Comparison of ENCODE assay signal across 1 cellular context in genomic region chr12:69331846-69332684, GRCh38.
TF ChIP-seq lines count a peak whose summit lies in the region.

No MANE protein-coding gene starts in this region.

TF ChIP-seq in HepG2, 621 proteins besides CTCF, POLR2A, EP300 and RAD21 (continued from another document and continues in another):
- TF ChIP-seq ZNF720 (CRISPR knock-in tag; IDR thresholded peaks at IDR 0.05) (no peak), PHB2 (IDR thresholded peaks at IDR 0.05; ENCODE audit: partially characterized antibody) (no peak), ELF3 (CRISPR knock-in tag; IDR thresholded peaks at IDR 0.05) (no peak), ZNF260 (CRISPR knock-in tag; IDR thresholded peaks at IDR 0.05; ENCODE audit: borderline replicate concordance, low read depth) (no peak), ZNF382 (CRISPR knock-in tag; IDR thresholded peaks at IDR 0.05; ENCODE audit: borderline replicate concordance) (no peak), ZNF670 (CRISPR knock-in tag; IDR thresholded peaks at IDR 0.05; ENCODE audit: borderline replicate concordance) (no peak), ZNF446 (CRISPR knock-in tag; IDR thresholded peaks at IDR 0.05) (no peak; the same call in 1 of the 2 replicates), FOXP1 (IDR thresholded peaks at IDR 0.05) (no peak), FOXP1 (CRISPR knock-in tag; IDR thresholded peaks at IDR 0.05) (peak; percentile 69), ZNF75D (CRISPR knock-in tag; IDR thresholded peaks at IDR 0.05; ENCODE audit: borderline replicate concordance) (no peak), MXI1 (IDR thresholded peaks at IDR 0.05; ENCODE audit: borderline replicate concordance, low read depth, low read length) (no peak), ZMYM2 (CRISPR knock-in tag; IDR thresholded peaks at IDR 0.05) (no peak), ZNF879 (CRISPR knock-in tag; IDR thresholded peaks at IDR 0.05) (no peak), ZFP1 (CRISPR knock-in tag; IDR thresholded peaks at IDR 0.05) (no peak), KMT2B (CRISPR knock-in tag; IDR thresholded peaks at IDR 0.05) (peak; percentile 30; the same call in 1 of the 2 replicates), ZNF616 (CRISPR knock-in tag; IDR thresholded peaks at IDR 0.05; ENCODE audit: low read depth) (no peak), KDM1A (CRISPR knock-in tag; IDR thresholded peaks at IDR 0.05) (no peak), ZNF10 (CRISPR knock-in tag; IDR thresholded peaks at IDR 0.05; ENCODE audit: borderline replicate concordance, low read depth) (no peak), ZNF549 (CRISPR knock-in tag; IDR thresholded peaks at IDR 0.05) (no peak), ZSCAN25 (CRISPR knock-in tag; IDR thresholded peaks at IDR 0.05) (0 out of 2 replicates have a peak, but pooled peaks have one; percentile 3), MED13 (CRISPR knock-in tag; IDR thresholded peaks at IDR 0.05) (no peak), ZNF629 (CRISPR knock-in tag; conservative IDR thresholded peaks at IDR 0.05) (no peak), ZNF17 (CRISPR knock-in tag; IDR thresholded peaks at IDR 0.05) (no peak), MAFG (CRISPR knock-in tag; IDR thresholded peaks at IDR 0.05) (no peak), FOXO1 (CRISPR knock-in tag; IDR thresholded peaks at IDR 0.05) (no peak), JUNB (CRISPR knock-in tag; IDR thresholded peaks at IDR 0.05; ENCODE audit: borderline replicate concordance) (no peak), DBP (CRISPR knock-in tag; IDR thresholded peaks at IDR 0.05; ENCODE audit: not compliant biosample characterization) (no peak), ARID4A (CRISPR knock-in tag; IDR thresholded peaks at IDR 0.05; ENCODE audit: borderline replicate concordance) (no peak), ZNF253 (CRISPR knock-in tag; IDR thresholded peaks at IDR 0.05; ENCODE audit: borderline replicate concordance) (no peak), GABPA (IDR thresholded peaks at IDR 0.05; ENCODE audit: low read depth, low read length) (no peak), GABPA (CRISPR knock-in tag; IDR thresholded peaks at IDR 0.05; ENCODE audit: low read depth) (no peak)
- TF ChIP-seq, protein P1, sequence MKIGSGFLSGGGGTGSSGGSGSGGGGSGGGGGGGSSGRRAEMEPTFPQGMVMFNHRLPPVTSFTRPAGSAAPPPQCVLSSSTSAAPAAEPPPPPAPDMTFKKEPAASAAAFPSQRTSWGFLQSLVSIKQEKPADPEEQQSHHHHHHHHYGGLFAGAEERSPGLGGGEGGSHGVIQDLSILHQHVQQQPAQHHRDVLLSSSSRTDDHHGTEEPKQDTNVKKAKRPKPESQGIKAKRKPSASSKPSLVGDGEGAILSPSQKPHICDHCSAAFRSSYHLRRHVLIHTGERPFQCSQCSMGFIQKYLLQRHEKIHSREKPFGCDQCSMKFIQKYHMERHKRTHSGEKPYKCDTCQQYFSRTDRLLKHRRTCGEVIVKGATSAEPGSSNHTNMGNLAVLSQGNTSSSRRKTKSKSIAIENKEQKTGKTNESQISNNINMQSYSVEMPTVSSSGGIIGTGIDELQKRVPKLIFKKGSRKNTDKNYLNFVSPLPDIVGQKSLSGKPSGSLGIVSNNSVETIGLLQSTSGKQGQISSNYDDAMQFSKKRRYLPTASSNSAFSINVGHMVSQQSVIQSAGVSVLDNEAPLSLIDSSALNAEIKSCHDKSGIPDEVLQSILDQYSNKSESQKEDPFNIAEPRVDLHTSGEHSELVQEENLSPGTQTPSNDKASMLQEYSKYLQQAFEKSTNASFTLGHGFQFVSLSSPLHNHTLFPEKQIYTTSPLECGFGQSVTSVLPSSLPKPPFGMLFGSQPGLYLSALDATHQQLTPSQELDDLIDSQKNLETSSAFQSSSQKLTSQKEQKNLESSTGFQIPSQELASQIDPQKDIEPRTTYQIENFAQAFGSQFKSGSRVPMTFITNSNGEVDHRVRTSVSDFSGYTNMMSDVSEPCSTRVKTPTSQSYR (CRISPR knock-in tag; IDR thresholded peaks at IDR 0.05; ENCODE audit: borderline replicate concordance): no peak
- TF ChIP-seq, protein P2, sequence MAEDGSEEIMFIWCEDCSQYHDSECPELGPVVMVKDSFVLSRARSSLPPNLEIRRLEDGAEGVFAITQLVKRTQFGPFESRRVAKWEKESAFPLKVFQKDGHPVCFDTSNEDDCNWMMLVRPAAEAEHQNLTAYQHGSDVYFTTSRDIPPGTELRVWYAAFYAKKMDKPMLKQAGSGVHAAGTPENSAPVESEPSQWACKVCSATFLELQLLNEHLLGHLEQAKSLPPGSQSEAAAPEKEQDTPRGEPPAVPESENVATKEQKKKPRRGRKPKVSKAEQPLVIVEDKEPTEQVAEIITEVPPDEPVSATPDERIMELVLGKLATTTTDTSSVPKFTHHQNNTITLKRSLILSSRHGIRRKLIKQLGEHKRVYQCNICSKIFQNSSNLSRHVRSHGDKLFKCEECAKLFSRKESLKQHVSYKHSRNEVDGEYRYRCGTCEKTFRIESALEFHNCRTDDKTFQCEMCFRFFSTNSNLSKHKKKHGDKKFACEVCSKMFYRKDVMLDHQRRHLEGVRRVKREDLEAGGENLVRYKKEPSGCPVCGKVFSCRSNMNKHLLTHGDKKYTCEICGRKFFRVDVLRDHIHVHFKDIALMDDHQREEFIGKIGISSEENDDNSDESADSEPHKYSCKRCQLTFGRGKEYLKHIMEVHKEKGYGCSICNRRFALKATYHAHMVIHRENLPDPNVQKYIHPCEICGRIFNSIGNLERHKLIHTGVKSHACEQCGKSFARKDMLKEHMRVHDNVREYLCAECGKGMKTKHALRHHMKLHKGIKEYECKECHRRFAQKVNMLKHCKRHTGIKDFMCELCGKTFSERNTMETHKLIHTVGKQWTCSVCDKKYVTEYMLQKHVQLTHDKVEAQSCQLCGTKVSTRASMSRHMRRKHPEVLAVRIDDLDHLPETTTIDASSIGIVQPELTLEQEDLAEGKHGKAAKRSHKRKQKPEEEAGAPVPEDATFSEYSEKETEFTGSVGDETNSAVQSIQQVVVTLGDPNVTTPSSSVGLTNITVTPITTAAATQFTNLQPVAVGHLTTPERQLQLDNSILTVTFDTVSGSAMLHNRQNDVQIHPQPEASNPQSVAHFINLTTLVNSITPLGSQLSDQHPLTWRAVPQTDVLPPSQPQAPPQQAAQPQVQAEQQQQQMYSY (CRISPR knock-in tag; IDR thresholded peaks at IDR 0.05): no peak
- TF ChIP-seq, protein P3, sequence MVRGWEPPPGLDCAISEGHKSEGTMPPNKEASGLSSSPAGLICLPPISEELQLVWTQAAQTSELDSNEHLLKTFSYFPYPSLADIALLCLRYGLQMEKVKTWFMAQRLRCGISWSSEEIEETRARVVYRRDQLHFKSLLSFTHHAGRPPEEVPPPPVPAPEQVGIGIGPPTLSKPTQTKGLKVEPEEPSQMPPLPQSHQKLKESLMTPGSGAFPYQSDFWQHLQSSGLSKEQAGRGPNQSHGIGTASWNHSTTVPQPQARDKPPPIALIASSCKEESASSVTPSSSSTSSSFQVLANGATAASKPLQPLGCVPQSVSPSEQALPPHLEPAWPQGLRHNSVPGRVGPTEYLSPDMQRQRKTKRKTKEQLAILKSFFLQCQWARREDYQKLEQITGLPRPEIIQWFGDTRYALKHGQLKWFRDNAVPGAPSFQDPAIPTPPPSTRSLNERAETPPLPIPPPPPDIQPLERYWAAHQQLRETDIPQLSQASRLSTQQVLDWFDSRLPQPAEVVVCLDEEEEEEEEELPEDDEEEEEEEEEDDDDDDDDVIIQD (CRISPR knock-in tag; IDR thresholded peaks at IDR 0.05; ENCODE audit: low read depth): no peak
- TF ChIP-seq, protein P4, sequence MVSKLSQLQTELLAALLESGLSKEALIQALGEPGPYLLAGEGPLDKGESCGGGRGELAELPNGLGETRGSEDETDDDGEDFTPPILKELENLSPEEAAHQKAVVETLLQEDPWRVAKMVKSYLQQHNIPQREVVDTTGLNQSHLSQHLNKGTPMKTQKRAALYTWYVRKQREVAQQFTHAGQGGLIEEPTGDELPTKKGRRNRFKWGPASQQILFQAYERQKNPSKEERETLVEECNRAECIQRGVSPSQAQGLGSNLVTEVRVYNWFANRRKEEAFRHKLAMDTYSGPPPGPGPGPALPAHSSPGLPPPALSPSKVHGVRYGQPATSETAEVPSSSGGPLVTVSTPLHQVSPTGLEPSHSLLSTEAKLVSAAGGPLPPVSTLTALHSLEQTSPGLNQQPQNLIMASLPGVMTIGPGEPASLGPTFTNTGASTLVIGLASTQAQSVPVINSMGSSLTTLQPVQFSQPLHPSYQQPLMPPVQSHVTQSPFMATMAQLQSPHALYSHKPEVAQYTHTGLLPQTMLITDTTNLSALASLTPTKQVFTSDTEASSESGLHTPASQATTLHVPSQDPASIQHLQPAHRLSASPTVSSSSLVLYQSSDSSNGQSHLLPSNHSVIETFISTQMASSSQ (IDR thresholded peaks at IDR 0.05; ENCODE audit: low read depth): no peak
- TF ChIP-seq, protein P4 (CRISPR knock-in tag; IDR thresholded peaks at IDR 0.05; ENCODE audit: borderline replicate concordance): no peak
- TF ChIP-seq, protein P5, sequence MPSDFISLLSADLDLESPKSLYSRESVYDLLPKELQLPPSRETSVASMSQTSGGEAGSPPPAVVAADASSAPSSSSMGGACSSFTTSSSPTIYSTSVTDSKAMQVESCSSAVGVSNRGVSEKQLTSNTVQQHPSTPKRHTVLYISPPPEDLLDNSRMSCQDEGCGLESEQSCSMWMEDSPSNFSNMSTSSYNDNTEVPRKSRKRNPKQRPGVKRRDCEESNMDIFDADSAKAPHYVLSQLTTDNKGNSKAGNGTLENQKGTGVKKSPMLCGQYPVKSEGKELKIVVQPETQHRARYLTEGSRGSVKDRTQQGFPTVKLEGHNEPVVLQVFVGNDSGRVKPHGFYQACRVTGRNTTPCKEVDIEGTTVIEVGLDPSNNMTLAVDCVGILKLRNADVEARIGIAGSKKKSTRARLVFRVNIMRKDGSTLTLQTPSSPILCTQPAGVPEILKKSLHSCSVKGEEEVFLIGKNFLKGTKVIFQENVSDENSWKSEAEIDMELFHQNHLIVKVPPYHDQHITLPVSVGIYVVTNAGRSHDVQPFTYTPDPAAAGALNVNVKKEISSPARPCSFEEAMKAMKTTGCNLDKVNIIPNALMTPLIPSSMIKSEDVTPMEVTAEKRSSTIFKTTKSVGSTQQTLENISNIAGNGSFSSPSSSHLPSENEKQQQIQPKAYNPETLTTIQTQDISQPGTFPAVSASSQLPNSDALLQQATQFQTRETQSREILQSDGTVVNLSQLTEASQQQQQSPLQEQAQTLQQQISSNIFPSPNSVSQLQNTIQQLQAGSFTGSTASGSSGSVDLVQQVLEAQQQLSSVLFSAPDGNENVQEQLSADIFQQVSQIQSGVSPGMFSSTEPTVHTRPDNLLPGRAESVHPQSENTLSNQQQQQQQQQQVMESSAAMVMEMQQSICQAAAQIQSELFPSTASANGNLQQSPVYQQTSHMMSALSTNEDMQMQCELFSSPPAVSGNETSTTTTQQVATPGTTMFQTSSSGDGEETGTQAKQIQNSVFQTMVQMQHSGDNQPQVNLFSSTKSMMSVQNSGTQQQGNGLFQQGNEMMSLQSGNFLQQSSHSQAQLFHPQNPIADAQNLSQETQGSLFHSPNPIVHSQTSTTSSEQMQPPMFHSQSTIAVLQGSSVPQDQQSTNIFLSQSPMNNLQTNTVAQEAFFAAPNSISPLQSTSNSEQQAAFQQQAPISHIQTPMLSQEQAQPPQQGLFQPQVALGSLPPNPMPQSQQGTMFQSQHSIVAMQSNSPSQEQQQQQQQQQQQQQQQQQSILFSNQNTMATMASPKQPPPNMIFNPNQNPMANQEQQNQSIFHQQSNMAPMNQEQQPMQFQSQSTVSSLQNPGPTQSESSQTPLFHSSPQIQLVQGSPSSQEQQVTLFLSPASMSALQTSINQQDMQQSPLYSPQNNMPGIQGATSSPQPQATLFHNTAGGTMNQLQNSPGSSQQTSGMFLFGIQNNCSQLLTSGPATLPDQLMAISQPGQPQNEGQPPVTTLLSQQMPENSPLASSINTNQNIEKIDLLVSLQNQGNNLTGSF (CRISPR knock-in tag; IDR thresholded peaks at IDR 0.05): no peak
- TF ChIP-seq, protein P6, sequence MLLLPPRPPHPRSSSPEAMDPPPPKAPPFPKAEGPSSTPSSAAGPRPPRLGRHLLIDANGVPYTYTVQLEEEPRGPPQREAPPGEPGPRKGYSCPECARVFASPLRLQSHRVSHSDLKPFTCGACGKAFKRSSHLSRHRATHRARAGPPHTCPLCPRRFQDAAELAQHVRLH (CRISPR knock-in tag; IDR thresholded peaks at IDR 0.05; ENCODE audit: borderline replicate concordance, low read depth): no peak
